Comparison of ENCODE assay signal across 9 cellular contexts in genomic region chr16:2483160-2483559, GRCh38. TPM values are rescaled to one million over a fixed set of nuclear protein-coding genes. Genes with fewer than 3 reads are reported as not detected.
DNase-seq lines count a peak whose midpoint lies in the region; ATAC-seq and TF ChIP-seq lines count a peak whose summit lies in the region.
"Had no signal": no experiment of that assay in that cellular context is flagged by ENCODE, and none has a peak within 500 bp of the region (broad histone marks: within the 10 kb centered on the region; RNA-seq: fewer than 3 reads in every experiment).

No MANE protein-coding gene starts in this region.

- H3K9me3 Mint-ChIP-seq in endothelial cell (ENCODE audit: unreplicated experiment): no peaks in the 10 kb centered on the region
- no peaks in the 10 kb centered on the region for H3K9me3 Mint-ChIP-seq in osteocyte (ENCODE audit: unreplicated experiment)
- H3K9me3 Mint-ChIP-seq: nephron progenitor cell had no signal

- H3K4me3 Mint-ChIP-seq in endothelial cell (ENCODE audit: unreplicated experiment): peak overlapping the region; percentile 53
- no peak overlapping the region for H3K4me3 Mint-ChIP-seq in osteocyte (ENCODE audit: unreplicated experiment)

- H3K27me3 Mint-ChIP-seq in endothelial cell (ENCODE audit: unreplicated experiment): peaks cover 18% of the 10 kb centered on the region
- no peaks in the 10 kb centered on the region for H3K27me3 Mint-ChIP-seq in osteocyte (ENCODE audit: unreplicated experiment)

- ATAC-seq in GM21576 (IDR thresholded peaks at IDR 0.05; ENCODE audit: unreplicated experiment): no peak

- TF ChIP-seq CTCF in AG10803 (conservative IDR thresholded peaks at IDR 0.05; ENCODE audit: low read length) (no peak), endothelial cell (IDR thresholded peaks at IDR 0.05; ENCODE audit: unreplicated experiment) (no peak), osteocyte (IDR thresholded peaks at IDR 0.05) (no peak)

- peaks cover 10% of the 10 kb centered on the region for H3K4me1 Mint-ChIP-seq in endothelial cell (ENCODE audit: unreplicated experiment)
- peaks cover 26% of the 10 kb centered on the region for H3K4me1 Mint-ChIP-seq in osteocyte (ENCODE audit: unreplicated experiment)

- no peak overlapping the region for H3K27ac Mint-ChIP-seq in endothelial cell (ENCODE audit: unreplicated experiment)
- peak overlapping the region; percentile 71 for H3K27ac Mint-ChIP-seq in osteocyte (ENCODE audit: unreplicated experiment)

- no peaks in the 10 kb centered on the region for H3K36me3 Mint-ChIP-seq in endothelial cell (ENCODE audit: low read depth, unreplicated experiment)
- no peaks in the 10 kb centered on the region for H3K36me3 Mint-ChIP-seq in osteocyte (ENCODE audit: unreplicated experiment)

- H3K4me3 ChIP-seq in AG10803 (ENCODE audit: low read length): peak overlapping the region; percentile 59

- peak; percentile 52 for DNase-seq in AG10803 (ENCODE audit: low read depth)
- DNase-seq in MV-4-11 (lab: John Stamatoyannopoulos, UW): peak; percentile 31
- no peak for DNase-seq in endothelial cell (ENCODE audit: low spot score)
- no peak for DNase-seq in osteocyte (ENCODE audit: extremely low spot score, unreplicated experiment)
- DNase-seq in epidermal melanocyte (ENCODE audit: insufficient read length, low spot score): no peak
- DNase-seq in EL: no peak
- no peak for DNase-seq in middle frontal gyrus (ENCODE audit: extremely low spot score, low spot score)
- DNase-seq: nephron progenitor cell had no signal

RNA-seq across cellular contexts. Expression of gene TBC1D24, which starts 8.2 kb away (rescaled TPM):
- total RNA-seq in endothelial cell (ENCODE audit: unreplicated experiment) (17.3 TPM), osteocyte (15.4 and 17.4 TPM in 2 replicates)

RNA-seq across cellular contexts. Expression of gene NTN3, which starts 12.1 kb away (rescaled TPM):
- total RNA-seq in endothelial cell (ENCODE audit: unreplicated experiment) (not detected), osteocyte (1.4 and 1.8 TPM in 2 replicates)

RNA-seq across cellular contexts. Expression of gene TEDC2, which starts 23.3 kb away (rescaled TPM):
- 9.1 TPM for total RNA-seq in endothelial cell (ENCODE audit: unreplicated experiment)
- total RNA-seq in osteocyte: 4.4 and 6.7 TPM in 2 replicates

RNA-seq across cellular contexts. Expression of gene ATP6V0C, which starts 30.6 kb away (rescaled TPM):
- total RNA-seq in endothelial cell (ENCODE audit: unreplicated experiment): 157 TPM
- 208 and 211 TPM in 2 replicates for total RNA-seq in osteocyte

RNA-seq across cellular contexts. Expression of gene AMDHD2, which starts 37.0 kb away (rescaled TPM):
- total RNA-seq in endothelial cell (ENCODE audit: unreplicated experiment): 53.3 TPM
- 52.5 and 56.6 TPM in 2 replicates for total RNA-seq in osteocyte

Comparison
In these comparisons a context has a peak if more than half of its experiments do, and no peak if none do; other contexts are left out.
1. DNase-seq: peak in AG10803 (single experiment) and MV-4-11 (single experiment); none in endothelial cell (single experiment), osteocyte (single experiment), epidermal melanocyte (single experiment), EL (single experiment) and middle frontal gyrus (single experiment).